Comparison of ENCODE assay signal across 8 cellular contexts in the genomic region with DNA sequence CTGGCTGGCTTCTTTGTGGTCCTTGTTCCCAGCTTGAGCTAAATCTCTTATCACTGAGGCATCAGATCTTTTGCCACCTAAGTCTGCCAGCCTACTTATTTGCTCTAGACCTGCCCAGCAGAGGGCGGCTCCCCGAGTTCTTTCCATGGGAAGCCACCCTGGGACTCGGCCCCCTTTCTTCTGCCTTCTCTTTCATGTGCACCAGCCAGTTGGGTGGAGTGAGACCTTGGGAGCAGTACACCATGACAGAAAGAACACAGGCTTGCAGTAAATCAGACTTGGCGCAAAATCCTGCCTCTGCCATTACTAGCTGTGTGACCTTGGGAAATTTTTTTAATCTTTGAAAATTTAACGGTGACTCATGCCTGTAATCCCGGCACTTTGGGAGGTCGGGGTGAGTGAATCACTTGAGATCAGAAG. TPM values are rescaled to one million over a fixed set of nuclear protein-coding genes. Genes with fewer than 3 reads are reported as not detected.
A peak's percentile ranks its signal among the peaks of the same experiment; 100 is the strongest.
DNase-seq lines count a peak whose midpoint lies in the region; ATAC-seq and TF ChIP-seq lines count a peak whose summit lies in the region.

No MANE protein-coding gene starts in this region.

- ATAC-seq in activated naive CD4-positive, alpha-beta T cell treated with anti-CD3 and anti-CD28 coated beads, Interleukin-2, amount 50 U/mL, for 72 hours = peak; percentile 11 to 29
- ATAC-seq in HG02973 (IDR thresholded peaks at IDR 0.05; ENCODE audit: unreplicated experiment) = no peak
- ATAC-seq in HG02938 (IDR thresholded peaks at IDR 0.05; ENCODE audit: unreplicated experiment) = no peak

- H3K9me3 ChIP-seq in parathyroid adenoma (ENCODE audit: control insufficient read depth, low read length) = no peaks in the 10 kb centered on the region

- H3K27me3 ChIP-seq in parathyroid adenoma (ENCODE audit: control insufficient read depth, insufficient read depth, low read length) = no peaks in the 10 kb centered on the region

- no peaks in the 10 kb centered on the region for H3K36me3 ChIP-seq in parathyroid adenoma (ENCODE audit: control insufficient read depth, insufficient read depth, low read length)

- no peak overlapping the region for H3K9ac ChIP-seq in parathyroid adenoma

- peak overlapping the region; percentile 42 for H3K27ac ChIP-seq in parathyroid adenoma

- no peak overlapping the region for H3K4me3 ChIP-seq in parathyroid adenoma (ENCODE audit: low read depth, low read length)

- no peak for DNase-seq in activated naive CD4-positive, alpha-beta T cell treated with anti-CD3 and anti-CD28 coated beads, Interleukin-2, amount 50 U/mL, for 72 hours (ENCODE audit: low spot score in 2 of 2)
- no peak for DNase-seq in activated naive CD4-positive, alpha-beta T cell treated with Interleukin-2 at 50 U/mL for 16 hours
- DNase-seq in NCI-H69 (lab: John Stamatoyannopoulos, UW) (peak; percentile 78), chondrocyte (ENCODE audit: low spot score) (peak; percentile 46), superior temporal gyrus (ENCODE audit: extremely low spot score) (no peak)

- H3K4me1 ChIP-seq in parathyroid adenoma = no peaks in the 10 kb centered on the region

- H3K36me3 Mint-ChIP-seq in activated naive CD4-positive, alpha-beta T cell treated with anti-CD3 and anti-CD28 coated beads, Interleukin-2, amount 50 U/mL, for 72 hours = no peaks in the 10 kb centered on the region
- no peaks in the 10 kb centered on the region for H3K36me3 Mint-ChIP-seq in chondrocyte (ENCODE audit: low read depth)

- H3K4me3 Mint-ChIP-seq in chondrocyte (ENCODE audit: unreplicated experiment) = no peak overlapping the region

- no peaks in the 10 kb centered on the region for H3K79me2 ChIP-seq in parathyroid adenoma

- no peaks in the 10 kb centered on the region for H3K4me1 Mint-ChIP-seq in chondrocyte (ENCODE audit: low read depth)

- peak overlapping the region; percentile 72 for H2AFZ ChIP-seq in parathyroid adenoma

- H3K4me2 ChIP-seq in parathyroid adenoma (ENCODE audit: low read length) = peak overlapping the region; percentile 33

- H3K27me3 Mint-ChIP-seq in chondrocyte (ENCODE audit: low read depth) = no peaks in the 10 kb centered on the region

- TF ChIP-seq CTCF in chondrocyte (IDR thresholded peaks at IDR 0.05) = peak; percentile 69
- peak; percentile 61 for TF ChIP-seq CTCF in parathyroid adenoma (IDR thresholded peaks at IDR 0.05)

- H3K9me3 Mint-ChIP-seq in activated naive CD4-positive, alpha-beta T cell treated with anti-CD3 and anti-CD28 coated beads, Interleukin-2, amount 50 U/mL, for 72 hours = no peaks in the 10 kb centered on the region
- no peaks in the 10 kb centered on the region for H3K9me3 Mint-ChIP-seq in chondrocyte (ENCODE audit: low read depth)

- H3K27ac Mint-ChIP-seq in activated naive CD4-positive, alpha-beta T cell treated with anti-CD3 and anti-CD28 coated beads, Interleukin-2, amount 50 U/mL, for 72 hours = no peak overlapping the region
- no peak overlapping the region for H3K27ac Mint-ChIP-seq in chondrocyte (ENCODE audit: unreplicated experiment)

RNA-seq across cellular contexts. Expression of a gene that starts 7.4 kb away (rescaled TPM):
- total RNA-seq in activated naive CD4-positive, alpha-beta T cell treated with anti-CD3 and anti-CD28 coated beads, Interleukin-2, amount 50 U/mL, for 72 hours = 1 to 10 TPM in 1 of 2 donors, under 1 TPM in 1; 0.41 to 1.5 TPM
- total RNA-seq in chondrocyte = 2.0 to 8.5 TPM (median 8.0 TPM) in 3 replicates

RNA-seq across cellular contexts. Expression of a gene that starts 24.1 kb away (rescaled TPM):
- 100 to 1,000 TPM; 106 to 142 TPM for total RNA-seq in activated naive CD4-positive, alpha-beta T cell treated with anti-CD3 and anti-CD28 coated beads, Interleukin-2, amount 50 U/mL, for 72 hours
- total RNA-seq in chondrocyte = 76.9 to 95.6 TPM (median 77.9 TPM) in 3 replicates

RNA-seq across cellular contexts. Expression of a gene that starts 44.9 kb away (rescaled TPM):
- 10 to 100 TPM in 1 of 2 donors, 1 to 10 TPM in 1; 7.3 to 14.9 TPM for total RNA-seq in activated naive CD4-positive, alpha-beta T cell treated with anti-CD3 and anti-CD28 coated beads, Interleukin-2, amount 50 U/mL, for 72 hours
- total RNA-seq in chondrocyte = 9.9 to 11.2 TPM (median 10.2 TPM) in 3 replicates

Comparison
In these comparisons a context has a peak if more than half of its experiments do, and no peak if none do; other contexts are left out.
1. ATAC-seq: peak in activated naive CD4-positive, alpha-beta T cell treated with anti-CD3 and anti-CD28 coated beads, Interleukin-2, amount 50 U/mL, for 72 hours (2 of 2); none in HG02973 (single experiment) and HG02938 (single experiment).
2. DNase-seq: peak in NCI-H69 (single experiment) and chondrocyte (single experiment); none in activated naive CD4-positive, alpha-beta T cell treated with anti-CD3 and anti-CD28 coated beads, Interleukin-2, amount 50 U/mL, for 72 hours (0 of 2), activated naive CD4-positive, alpha-beta T cell treated with Interleukin-2 at 50 U/mL for 16 hours (single experiment) and superior temporal gyrus (single experiment).